Comparison of ENCODE assay signal across 18 cellular contexts in the genomic region with DNA sequence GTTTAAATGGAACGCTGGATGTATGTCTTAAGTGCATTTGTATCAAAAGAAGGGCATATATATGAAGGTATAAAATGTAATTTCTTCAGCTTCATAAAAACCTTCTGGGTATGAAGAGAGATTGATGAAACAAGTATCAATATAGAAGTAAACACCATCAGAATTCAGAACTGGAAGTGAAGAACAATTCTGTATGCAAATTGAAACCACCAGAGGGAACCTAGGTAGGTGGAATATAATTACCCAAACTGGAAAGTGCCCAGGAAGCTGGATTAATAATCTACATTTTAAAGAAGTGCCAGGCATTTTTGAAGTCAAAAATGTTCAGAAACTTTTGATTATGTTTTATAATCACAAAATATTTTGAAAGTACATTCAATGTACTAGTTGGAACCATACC.
DNase-seq lines count a peak whose midpoint lies in the region; ATAC-seq and TF ChIP-seq lines count a peak whose summit lies in the region.
"Had no signal": no experiment of that assay in that cellular context is flagged by ENCODE, and none has a peak within 500 bp of the region (broad histone marks: within the 10 kb centered on the region; RNA-seq: fewer than 3 reads in every experiment).

No MANE protein-coding gene starts in this region.

- H3K9me2 ChIP-seq in MM.1S (replicated peaks; ENCODE audit: insufficient read depth, low read length): no peaks in the 10 kb centered on the region

- no peak for DNase-seq in MM.1S
- DNase-seq in epithelial cell of proximal tubule (ENCODE audit: low read depth): no peak
- peak; percentile 36 for DNase-seq in superior temporal gyrus (ENCODE audit: extremely low spot score)
- no peak for DNase-seq in effector CD8-positive, alpha-beta T cell (lab: John Stamatoyannopoulos, UW)
- no peak for DNase-seq in SKM-1 (lab: John Stamatoyannopoulos, UW; ENCODE audit: unreplicated experiment)
- DNase-seq: AML-193; CD4-positive, alpha-beta T cell; DMS153; DMS79; GDM1; H9; KBM-7 had no signal

- no peaks in the 10 kb centered on the region for H4K20me1 ChIP-seq in MM.1S (ENCODE audit: insufficient read depth, low read length)

- H3K9me3 ChIP-seq in MM.1S (replicated peaks; ENCODE audit: insufficient read depth, low read length): no peaks in the 10 kb centered on the region
- H3K9me3 ChIP-seq: A549 had no signal

- no peak overlapping the region for H2AFZ ChIP-seq in MM.1S (ENCODE audit: low read length)

- no peak overlapping the region for H3K4me3 ChIP-seq in MM.1S (ENCODE audit: low read length)
- no peak overlapping the region for H3K4me3 ChIP-seq in epithelial cell of proximal tubule (ENCODE audit: low read depth, low read length)
- H3K4me3 ChIP-seq: A549 had no signal

- no peak overlapping the region for H3K27ac ChIP-seq in MM.1S (ENCODE audit: low read length)
- H3K27ac ChIP-seq: 22Rv1, A549, C4-2B had no signal

- TF ChIP-seq CTCF in MM.1S (IDR thresholded peaks at IDR 0.05; ENCODE audit: low read length) (0 out of 2 replicates have a peak, but pooled peaks have one; percentile 6), epithelial cell of proximal tubule (conservative IDR thresholded peaks at IDR 0.05; ENCODE audit: low read depth, low read length) (peak; percentile 23)

- no peaks in the 10 kb centered on the region for H3F3A ChIP-seq in MM.1S (ENCODE audit: insufficient read depth, low read length)

- H3K79me2 ChIP-seq in MM.1S (ENCODE audit: low read length): no peaks in the 10 kb centered on the region

- ATAC-seq in GM18861 (IDR thresholded peaks at IDR 0.05; ENCODE audit: unreplicated experiment) (peak; percentile 56), GM21381 (IDR thresholded peaks at IDR 0.05; ENCODE audit: unreplicated experiment) (no peak)
- ATAC-seq: A549, HepG2 had no signal

- H3K27me3 ChIP-seq in MM.1S (replicated peaks; ENCODE audit: insufficient read depth, low read length): no peaks in the 10 kb centered on the region

- H3K4me2 ChIP-seq in MM.1S (ENCODE audit: low read depth, low read length): no peak overlapping the region
- H3K4me2 ChIP-seq: A549 had no signal

- H3K4me1 ChIP-seq in MM.1S (ENCODE audit: low read length): no peaks in the 10 kb centered on the region
- H3K4me1 ChIP-seq: A549 had no signal

- no peaks in the 10 kb centered on the region for H3K36me3 ChIP-seq in MM.1S (replicated peaks; ENCODE audit: insufficient read depth, low read length)

- no peak overlapping the region for H3K9ac ChIP-seq in MM.1S (ENCODE audit: low read length)
